In genomic region chr15:85947936-85948335, GRCh38 we compare ENCODE assay signal across 16 cellular contexts.
DNase-seq lines count a peak whose midpoint lies in the region; ATAC-seq, FAIRE-seq and TF ChIP-seq lines count a peak whose summit lies in the region.
"Had no signal": no experiment of that assay in that cellular context is flagged by ENCODE, and none has a peak within 500 bp of the region (broad histone marks: within the 10 kb centered on the region; RNA-seq: fewer than 3 reads in every experiment).

No MANE protein-coding gene starts in this region.

- no peak for ATAC-seq in HG03196 (IDR thresholded peaks at IDR 0.05; ENCODE audit: unreplicated experiment)
- ATAC-seq: A549; CD8-positive, alpha-beta T cell had no signal

- no peak for TF ChIP-seq POLR2A in H54 (IDR thresholded peaks at IDR 0.05; ENCODE audit: low read depth, low read length)

- DNase-seq in NCI-H82 (lab: John Stamatoyannopoulos, UW) (peak; percentile 63), NCI-H82 treated with DMSO at 0.1 percent for 48 hours (lab: John Stamatoyannopoulos, UW; ENCODE audit: unreplicated experiment) (no peak), NCI-H524 (lab: John Stamatoyannopoulos, UW) (peak; percentile 97 to 99), cerebellar cortex (ENCODE audit: low spot score) (peak; percentile 77), H54 (ENCODE audit: insufficient read length, low spot score) (no peak)
- no peak for DNase-seq in activated T-cell treated with anti-CD3 and anti-CD28 coated beads, Interleukin-2, amount 50 U/mL, for 48 hours
- DNase-seq: AML-193; Calu3; CD8-positive, alpha-beta T cell; GDM1; GOT3; H9 had no signal

- no peak for FAIRE-seq in H54 (lab: Jason Lieb, UNC)
- FAIRE-seq: GM12892, GM18507 had no signal

Comparison
In these comparisons a context has a peak if more than half of its experiments do, and no peak if none do; other contexts are left out.
1. DNase-seq: peak in NCI-H82 (single experiment), NCI-H524 (2 of 2) and cerebellar cortex (single experiment); none in NCI-H82 treated with DMSO at 0.1 percent for 48 hours (single experiment), activated T-cell treated with anti-CD3 and anti-CD28 coated beads, Interleukin-2, amount 50 U/mL, for 48 hours (0 of 2) and H54 (single experiment).